Comparison of ENCODE assay signal across 17 cellular contexts in the genomic region with DNA sequence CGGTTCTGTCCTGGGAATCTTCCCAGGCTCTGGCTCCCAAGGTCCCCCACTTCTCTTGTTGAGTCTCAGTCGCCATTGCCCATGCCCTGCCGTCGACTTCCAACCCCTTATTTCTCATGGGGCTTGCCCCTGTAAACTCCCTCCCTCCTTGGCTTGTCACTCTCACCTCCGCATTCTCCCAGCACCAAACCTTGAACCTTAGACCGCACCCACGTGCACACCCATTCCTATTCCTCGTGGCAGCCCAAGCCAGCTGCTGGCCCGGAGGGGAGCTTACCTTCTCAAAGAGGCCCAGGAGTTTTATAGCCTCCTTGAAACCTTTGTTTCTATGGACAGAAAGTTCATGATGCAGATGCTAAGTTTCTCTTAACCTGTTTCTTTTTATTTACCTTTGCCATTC.
"Had no signal": no experiment of that assay in that cellular context is flagged by ENCODE, and none has a peak within 500 bp of the region (broad histone marks: within the 10 kb centered on the region; RNA-seq: fewer than 3 reads in every experiment).

No MANE protein-coding gene starts in this region.

- H3K27me3 Mint-ChIP-seq: activated CD8-positive, alpha-beta T cell treated with anti-CD3 and anti-CD28 coated beads for 36 hours had no signal

- H3K36me3 Mint-ChIP-seq: activated naive CD8-positive, alpha-beta T cell treated with anti-CD3 and anti-CD28 coated beads for 36 hours; natural killer cell had no signal

- H3K27me3 ChIP-seq: body of pancreas, heart left ventricle, upper lobe of left lung had no signal

- H3K9me3 Mint-ChIP-seq: activated CD8-positive, alpha-beta T cell treated with anti-CD3 and anti-CD28 coated beads for 36 hours; activated naive CD8-positive, alpha-beta T cell treated with anti-CD3 and anti-CD28 coated beads for 36 hours; activated T-helper 17 cell treated with anti-CD3 and anti-CD28 coated beads, Interleukin-2, amount 50 U/mL, for 72 hours; natural killer cell; stimulated activated naive CD8-positive, alpha-beta T cell treated with anti-CD3 and anti-CD28 coated beads, Interleukin-15, amount 100 ng/mL, for 72 hours; T-helper 2 cell treated with Interferon-gamma antibody and Interleukin-4, amounts not matched to agents 5 μg/mL and 100 μg/mL, for 36 hours; WTC11 had no signal

- H3K4me3 ChIP-seq: body of pancreas, heart left ventricle had no signal

- ATAC-seq: activated CD8-positive, alpha-beta T cell treated with anti-CD3 and anti-CD28 coated beads for 36 hours; activated T-helper 17 cell treated with anti-CD3 and anti-CD28 coated beads, Interleukin-2, amount 50 U/mL, for 72 hours; body of pancreas; heart left ventricle; left ventricle myocardium superior; natural killer cell; stimulated activated naive CD8-positive, alpha-beta T cell treated with anti-CD3 and anti-CD28 coated beads, Interleukin-15, amount 100 ng/mL, for 72 hours; WTC11 had no signal

- H3K27ac Mint-ChIP-seq: activated CD8-positive, alpha-beta T cell treated with anti-CD3 and anti-CD28 coated beads for 36 hours; activated naive CD8-positive, alpha-beta T cell treated with anti-CD3 and anti-CD28 coated beads for 36 hours; activated T-helper 17 cell treated with anti-CD3 and anti-CD28 coated beads, Interleukin-2, amount 50 U/mL, for 72 hours; natural killer cell; progenitor cell of endocrine pancreas; stimulated activated naive CD8-positive, alpha-beta T cell treated with anti-CD3 and anti-CD28 coated beads, Interleukin-15, amount 100 ng/mL, for 72 hours; T-helper 2 cell treated with Interferon-gamma antibody and Interleukin-4, amounts not matched to agents 5 μg/mL and 100 μg/mL, for 36 hours; WTC11 had no signal

- H3K4me3 Mint-ChIP-seq: activated CD8-positive, alpha-beta T cell treated with anti-CD3 and anti-CD28 coated beads for 36 hours; activated naive CD8-positive, alpha-beta T cell treated with anti-CD3 and anti-CD28 coated beads for 36 hours; activated T-helper 17 cell treated with anti-CD3 and anti-CD28 coated beads, Interleukin-2, amount 50 U/mL, for 72 hours; natural killer cell; stimulated activated naive CD8-positive, alpha-beta T cell treated with anti-CD3 and anti-CD28 coated beads, Interleukin-15, amount 100 ng/mL, for 72 hours; T-helper 2 cell treated with Interferon-gamma antibody and Interleukin-4, amounts not matched to agents 5 μg/mL and 100 μg/mL, for 36 hours; WTC11 had no signal

- DNase-seq: activated CD4-positive, alpha-beta T cell treated with anti-CD3 and anti-CD28 coated beads for 48 hours; activated CD8-positive, alpha-beta T cell treated with anti-CD3 and anti-CD28 coated beads for 36 hours; activated naive CD4-positive, alpha-beta T cell; activated naive CD8-positive, alpha-beta T cell treated with anti-CD3 and anti-CD28 coated beads for 36 hours; activated T-cell treated with anti-CD3 and anti-CD28 coated beads, Interleukin-2, amount 50 U/mL, for 1 hour; amygdala; body of pancreas; central memory CD4-positive, alpha-beta T cell; heart left ventricle; left ventricle myocardium superior; natural killer cell; stimulated activated naive CD8-positive, alpha-beta T cell treated with anti-CD3 and anti-CD28 coated beads, Interleukin-15, amount 100 ng/mL, for 72 hours had no signal

- H3K9me3 ChIP-seq: body of pancreas, heart left ventricle, upper lobe of left lung had no signal

- H3K27ac ChIP-seq: body of pancreas had no signal

- H3K4me1 Mint-ChIP-seq: activated T-helper 17 cell treated with anti-CD3 and anti-CD28 coated beads, Interleukin-2, amount 50 U/mL, for 72 hours had no signal
